In genomic region chr17:42111901-42112551, GRCh38 we compare ENCODE assay signal across 9 cellular contexts. TPM values are rescaled to one million over a fixed set of nuclear protein-coding genes. Genes with fewer than 3 reads are reported as not detected.
A peak's percentile ranks its signal among the peaks of the same experiment; 100 is the strongest.
DNase-seq lines count a peak whose midpoint lies in the region; ATAC-seq and TF ChIP-seq lines count a peak whose summit lies in the region.
"Had no signal": no experiment of that assay in that cellular context is flagged by ENCODE, and none has a peak within 500 bp of the region (broad histone marks: within the 10 kb centered on the region; RNA-seq: fewer than 3 reads in every experiment).

No MANE protein-coding gene starts in this region.

- peak overlapping the region; percentile 90 for H3K27ac Mint-ChIP-seq in T-helper 17 cell

- H3K27ac ChIP-seq in C4-2B (peak overlapping the region; percentile 48), epithelial cell of prostate (peak overlapping the region; percentile 64)

- TF ChIP-seq CTCF in C4-2B (conservative IDR thresholded peaks at IDR 0.05) = no peak

- DNase-seq in T-helper 17 cell (no peak), epithelial cell of prostate (ENCODE audit: low read depth, low spot score) (no peak), occipital lobe (lab: John Stamatoyannopoulos, UW) (peak; percentile 52), ecto neural progenitor cell (ENCODE audit: low spot score) (no peak), H4 (ENCODE audit: low spot score) (no peak), cortex of kidney (lab: John Stamatoyannopoulos, UW) (no peak)

- peaks cover 25% of the 10 kb centered on the region for H3K4me1 Mint-ChIP-seq in T-helper 17 cell

- peaks cover 4% of the 10 kb centered on the region for H3K36me3 Mint-ChIP-seq in T-helper 17 cell (ENCODE audit: low read depth)

- H3K27me3 Mint-ChIP-seq in T-helper 17 cell = no peaks in the 10 kb centered on the region

- ATAC-seq in GM21723 (IDR thresholded peaks at IDR 0.05; ENCODE audit: unreplicated experiment) (peak; percentile 2), T-helper 17 cell (peak; percentile 6)

- peak overlapping the region; percentile 89 for H3K4me3 Mint-ChIP-seq in T-helper 17 cell
- H3K4me3 Mint-ChIP-seq: neural crest cell had no signal

- H3K9me3 ChIP-seq in T-helper 17 cell (ENCODE audit: control insufficient read depth, low read length, poor library complexity, severe bottlenecking) = no peaks in the 10 kb centered on the region

RNA-seq across cellular contexts. Expression of gene DHX58, which starts 0.5 kb away (rescaled TPM):
- 10 to 100 TPM; 16.9 to 24.0 TPM for total RNA-seq in T-helper 17 cell
- 1.1 TPM for total RNA-seq in occipital lobe
- total RNA-seq in H4 (2014; rRNA removed; shearing (Covaris generic)) = 7.5 and 7.7 TPM in 2 replicates
- total RNA-seq: neural crest cell had no signal

RNA-seq across cellular contexts. Expression of gene KAT2A, which starts 9.1 kb away (rescaled TPM):
- total RNA-seq in T-helper 17 cell (10 to 100 TPM; 33.3 to 35.5 TPM), occipital lobe (9.0 TPM)
- 7.5 and 16.7 TPM in 2 replicates for total RNA-seq in H4 (2014; rRNA removed; shearing (Covaris generic))

RNA-seq across cellular contexts. Expression of gene HSPB9, which starts 10.6 kb away (rescaled TPM):
- not detected for total RNA-seq in T-helper 17 cell
- total RNA-seq in occipital lobe = not detected
- total RNA-seq in H4 (2014; rRNA removed; shearing (Covaris generic)) = not detected in 2 replicates

RNA-seq across cellular contexts. Expression of gene ZNF385C, which starts 13.8 kb away (rescaled TPM):
- total RNA-seq in T-helper 17 cell (under 1 TPM; 0.16 to 0.20 TPM), occipital lobe (0.31 TPM)
- total RNA-seq in H4 (2014; rRNA removed; shearing (Covaris generic)) = 0.04 TPM in 1 of 2 replicates, not detected in the other

RNA-seq across cellular contexts. Expression of gene RAB5C, which starts 42.8 kb away (rescaled TPM):
- total RNA-seq in T-helper 17 cell (10 to 100 TPM; 74.3 to 97.9 TPM), occipital lobe (35.1 TPM)
- total RNA-seq in H4 (2014; rRNA removed; shearing (Covaris generic)) = 67.3 and 79.9 TPM in 2 replicates
